22 cellular contexts compared by ENCODE assay signal in genomic region chr16:87186440-87186839, GRCh38.
"Had no signal": no experiment of that assay in that cellular context is flagged by ENCODE, and none has a peak within 500 bp of the region (broad histone marks: within the 10 kb centered on the region; RNA-seq: fewer than 3 reads in every experiment).

No MANE protein-coding gene starts in this region.

- ATAC-seq: activated CD4-positive, CD25-positive, alpha-beta regulatory T cell treated with anti-CD3 and anti-CD28 coated beads, Interleukin-2, amount 50 U/mL, for 24 hours; activated CD8-positive, alpha-beta memory T cell treated with anti-CD3 and anti-CD28 coated beads, Interleukin-2, amount 10 ng/mL, durations not matched to agents 7 days and 5 days; left colon; T-cell had no signal

- H3K4me3 Mint-ChIP-seq: activated CD8-positive, alpha-beta memory T cell treated with anti-CD3 and anti-CD28 coated beads, Interleukin-2, amount 10 ng/mL, durations not matched to agents 7 days and 5 days; activated naive CD4-positive, alpha-beta T cell treated with anti-CD3 and anti-CD28 coated beads, Interleukin-2, amount 10 ng/mL, durations not matched to agents 7 days and 5 days; naive B cell; T-cell had no signal

- H3K9me3 ChIP-seq: testis had no signal

- H3K4me1 ChIP-seq: ascending aorta, sigmoid colon, spleen, stomach, testis had no signal

- H3K4me3 ChIP-seq: ascending aorta, lung, sigmoid colon, SK-N-MC, spleen, stomach had no signal

- H3K27me3 Mint-ChIP-seq: activated CD8-positive, alpha-beta memory T cell treated with anti-CD3 and anti-CD28 coated beads, Interleukin-2, amount 10 ng/mL, durations not matched to agents 7 days and 5 days; activated naive CD4-positive, alpha-beta T cell treated with anti-CD3 and anti-CD28 coated beads, Interleukin-2, amount 10 ng/mL, durations not matched to agents 7 days and 5 days; naive B cell; T-cell had no signal

- H3K36me3 Mint-ChIP-seq: naive B cell, T-cell had no signal

- DNase-seq: activated CD8-positive, alpha-beta memory T cell treated with anti-CD3 and anti-CD28 coated beads, Interleukin-2, amount 10 ng/mL, durations not matched to agents 7 days and 5 days; activated naive CD4-positive, alpha-beta T cell treated with anti-CD3 and anti-CD28 coated beads, Interleukin-2, amount 10 ng/mL, durations not matched to agents 7 days and 5 days; activated T-cell treated with anti-CD3 and anti-CD28 coated beads, Interleukin-2, amount 50 U/mL, for 1 hour; cortex of kidney; effector memory CD4-positive, alpha-beta T cell; foreskin melanocyte; head of caudate nucleus; left colon; naive B cell; occipital lobe; sigmoid colon; spleen; stimulated activated CD4-positive, alpha-beta T cell treated with anti-CD3 and anti-CD28 coated beads, Interleukin-1b, Interleukin-23, amount 100 ng/mL, for 48 hours; stomach; T-cell; T-helper 9 cell; testis had no signal

- H3K27me3 ChIP-seq: ascending aorta, spleen, testis had no signal

- H3K27ac ChIP-seq: ascending aorta, epithelial cell of prostate, sigmoid colon, SK-N-MC, spleen, stomach, testis had no signal

- H3K36me3 ChIP-seq: ascending aorta, sigmoid colon, spleen, stomach had no signal

- H3K27ac Mint-ChIP-seq: activated CD8-positive, alpha-beta memory T cell treated with anti-CD3 and anti-CD28 coated beads, Interleukin-2, amount 10 ng/mL, durations not matched to agents 7 days and 5 days; activated naive CD4-positive, alpha-beta T cell treated with anti-CD3 and anti-CD28 coated beads, Interleukin-2, amount 10 ng/mL, durations not matched to agents 7 days and 5 days; T-cell had no signal

- H3K4me1 Mint-ChIP-seq: activated CD8-positive, alpha-beta memory T cell treated with anti-CD3 and anti-CD28 coated beads, Interleukin-2, amount 10 ng/mL, durations not matched to agents 7 days and 5 days; activated naive CD4-positive, alpha-beta T cell treated with anti-CD3 and anti-CD28 coated beads, Interleukin-2, amount 10 ng/mL, durations not matched to agents 7 days and 5 days; T-cell had no signal
